Comparison of ENCODE assay signal across 15 cellular contexts in the genomic region with DNA sequence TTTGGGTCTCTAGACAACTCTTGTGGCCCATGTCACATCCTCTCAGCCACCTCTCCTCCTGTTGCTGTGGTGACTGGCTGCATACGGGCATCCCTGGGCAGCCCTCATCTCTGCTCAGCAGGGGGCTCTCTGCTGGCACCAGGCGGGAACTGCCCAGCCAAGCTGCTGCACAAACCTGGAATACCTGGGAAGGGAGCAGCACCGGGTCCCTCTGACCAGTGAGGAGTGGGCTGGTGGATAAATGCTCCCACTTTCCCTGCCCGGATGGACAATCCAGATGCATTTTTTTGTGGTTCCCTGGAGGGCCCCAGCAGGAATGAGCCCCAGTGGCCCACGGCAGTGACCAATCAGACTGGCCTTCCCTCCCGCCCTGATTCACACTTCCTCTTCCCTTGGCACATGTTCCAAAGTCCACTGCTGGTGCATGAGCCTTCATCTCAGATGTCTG. TPM values are rescaled to one million over a fixed set of nuclear protein-coding genes. Genes with fewer than 3 reads are reported as not detected.
DNase-seq lines count a peak whose midpoint lies in the region; ATAC-seq, FAIRE-seq and TF ChIP-seq lines count a peak whose summit lies in the region.
"Had no signal": no experiment of that assay in that cellular context is flagged by ENCODE, and none has a peak within 500 bp of the region (broad histone marks: within the 10 kb centered on the region; RNA-seq: fewer than 3 reads in every experiment).

No MANE protein-coding gene starts in this region.

- H3K4me1 Mint-ChIP-seq in Caco-2 (ENCODE audit: low read depth, unreplicated experiment): peaks cover 25% of the 10 kb centered on the region
- H3K4me1 Mint-ChIP-seq: activated T-helper 17 cell treated with anti-CD3 and anti-CD28 coated beads, Interleukin-2, amount 50 U/mL, for 72 hours; IgD-negative memory B cell had no signal

- BruUV-seq in Caco-2 (replicated peaks; lab: Mats Ljungman, UMichigan): no TSS peak
- BruUV-seq in HepG2 (replicated peaks; lab: Mats Ljungman, UMichigan): no TSS peak

- H3K4me3 Mint-ChIP-seq in Caco-2 (ENCODE audit: unreplicated experiment): no peak overlapping the region
- H3K4me3 Mint-ChIP-seq: activated T-helper 17 cell treated with anti-CD3 and anti-CD28 coated beads, Interleukin-2, amount 50 U/mL, for 72 hours; IgD-negative memory B cell had no signal

- peak overlapping the region; percentile 49 for H3K27ac Mint-ChIP-seq in Caco-2 (ENCODE audit: unreplicated experiment)
- H3K27ac Mint-ChIP-seq: activated T-helper 17 cell treated with anti-CD3 and anti-CD28 coated beads, Interleukin-2, amount 50 U/mL, for 72 hours; IgD-negative memory B cell had no signal

- no peak overlapping the region for H3K9ac ChIP-seq in HepG2 (ENCODE audit: insufficient read depth, low read depth, low read length)

- 0 out of 3 replicates have a peak, but pooled peaks have one; percentile 18 for ATAC-seq in HepG2
- ATAC-seq: activated T-helper 17 cell treated with anti-CD3 and anti-CD28 coated beads, Interleukin-2, amount 50 U/mL, for 72 hours had no signal

- POLR2A ChIA-PET in Caco-2 (lab: Charles Lee) (no interaction called here), HepG2 (lab: Yijun Ruan, JAX) (no interaction called here)

- no peak overlapping the region for H3K4me3 ChIP-seq in Caco-2 (ENCODE audit: low read depth, low read length)
- no peak overlapping the region for H3K4me3 ChIP-seq in HepG2 (replicated peaks in 1 of 3; ENCODE audit: insufficient read depth in 1 of 3, low read depth in 2 of 3, low read length in 3 of 3)

- no peak for TF ChIP-seq RAD21 in HepG2 (CRISPR knock-in tag; IDR thresholded peaks at IDR 0.05)

- intact Hi-C loops in Caco-2 (cut with micrococcal nuclease; ENCODE audit: unreplicated experiment) (no loop called here), HepG2 (cut with micrococcal nuclease; ENCODE audit: unreplicated experiment) (no loop called here)

- TF ChIP-seq CTCF in Caco-2 (IDR thresholded peaks at IDR 0.05; ENCODE audit: insufficient read depth in 1 of 2, low read depth in 1 of 2, low read length in 1 of 2, severe bottlenecking in 1 of 2, unreplicated experiment in 1 of 2) (no peak), HepG2 (CRISPR knock-in tag; IDR thresholded peaks at IDR 0.05) (0 out of 2 replicates have a peak, but pooled peaks have one; percentile 26)

- TF ChIP-seq EP300 in HepG2 (IDR thresholded peaks at IDR 0.05; ENCODE audit: low read depth in 2 of 2, low read length in 2 of 2) (no peak), HepG2 (CRISPR knock-in tag; IDR thresholded peaks at IDR 0.05; ENCODE audit: borderline replicate concordance) (no peak)

- no peak overlapping the region for H3K4me2 ChIP-seq in HepG2 (ENCODE audit: low read depth, low read length)

- DNase-seq in DMS153 treated with DMSO at 0.1 percent for 48 hours (lab: John Stamatoyannopoulos, UW; ENCODE audit: unreplicated experiment) (peak; percentile 20), DMS153 (lab: John Stamatoyannopoulos, UW) (no peak), Caco-2 (peak in 1 of 2 experiments; percentile 31), NCI-H69 (lab: John Stamatoyannopoulos, UW) (peak; percentile 69), HepG2 (ENCODE audit: low spot score) (no peak), GM03348 (ENCODE audit: low spot score) (no peak), foreskin melanocyte (no peak)
- no peak for DNase-seq in stimulated activated naive CD4-positive, alpha-beta T cell treated with Interleukin-2 at 50 U/mL for 16 hours (lab: John Stamatoyannopoulos, UW)
- DNase-seq: mesendoderm; NCI-H187 treated with DMSO at 0.1 percent for 48 hours; stimulated activated CD4-positive, alpha-beta T cell treated with anti-CD3 and anti-CD28 coated beads, Interleukin-12 subunit alpha, Interleukin-12 subunit beta, amount 100 ng/mL, for 4 hours had no signal

- H3K4me1 ChIP-seq in Caco-2 (peaks cover 27% of the 10 kb centered on the region), HepG2 (ENCODE audit: insufficient read depth, low read length) (no peaks in the 10 kb centered on the region)

- CTCF ChIA-PET in Caco-2 (lab: Charles Lee): interaction anchor here (0.6 kb wide), 1 partner anchor 433 kb away, joined by 3 read pairs; no protein-coding TSS in a partner anchor
- CTCF ChIA-PET in HepG2 (lab: Yijun Ruan, JAX; ENCODE audit: low intra/inter-chr PET ratio, low total read pairs): no interaction called here

- no peaks in the 10 kb centered on the region for H3K27me3 Mint-ChIP-seq in Caco-2 (ENCODE audit: insufficient read depth, unreplicated experiment)

- H3K9me3 ChIP-seq in Caco-2 (no peaks in the 10 kb centered on the region), HepG2 (ENCODE audit: low read length) (no peaks in the 10 kb centered on the region)

- no peak overlapping the region for H3K27ac ChIP-seq in HepG2 (ENCODE audit: extremely low read length, insufficient read depth, low read length)

- no peak for TF ChIP-seq POLR2A in HepG2 (IDR thresholded peaks at IDR 0.05; ENCODE audit: insufficient read depth in 1 of 2, low read depth in 2 of 2, low read length in 2 of 2)

- no peak for FAIRE-seq in HepG2 (lab: Jason Lieb, UNC)
- FAIRE-seq: A204.1, astrocyte had no signal

- no peak overlapping the region for H2AFZ ChIP-seq in HepG2 (ENCODE audit: low read length)

- H3K36me3 ChIP-seq in Caco-2 (ENCODE audit: control insufficient read depth, insufficient read depth, low read length): no peaks in the 10 kb centered on the region
- no peaks in the 10 kb centered on the region for H3K36me3 ChIP-seq in HepG2 (replicated peaks in 1 of 2; ENCODE audit: control insufficient read depth in 1 of 2, insufficient read depth in 2 of 2, low read length in 2 of 2)

- H3K79me2 ChIP-seq in HepG2 (ENCODE audit: insufficient read depth, low read length): no peaks in the 10 kb centered on the region

- no peaks in the 10 kb centered on the region for H3K36me3 Mint-ChIP-seq in Caco-2 (ENCODE audit: insufficient read depth, unreplicated experiment)

- H4K20me1 ChIP-seq in HepG2 (ENCODE audit: insufficient read depth, low read length): 0 out of 2 replicates have a peak, but pooled peaks cover 2% of the 10 kb centered on the region

- H3K27me3 ChIP-seq in Caco-2 (replicated peaks; ENCODE audit: control insufficient read depth, insufficient read depth, low read length) (no peaks in the 10 kb centered on the region), HepG2 (ENCODE audit: control insufficient read depth in 1 of 2, insufficient read depth in 2 of 2, low read length in 2 of 2) (peaks cover 7 to 39% of the 10 kb centered on the region in 2 experiments; a peak in 4 of 5 replicates)

- WGBS in HepG2 (ENCODE audit: low lambda C conversion rate): 0% methylated on average over 4 of the region's 6 CpGs

- in situ Hi-C loops in HepG2 (cut with HindIII; ENCODE audit: extremely low pct_ligation_motif_present, low pct_unique_long_range_greater_than_20kb): no loop called here

- no peaks in the 10 kb centered on the region for H3K9me3 Mint-ChIP-seq in Caco-2 (ENCODE audit: unreplicated experiment)
- H3K9me3 Mint-ChIP-seq: activated T-helper 17 cell treated with anti-CD3 and anti-CD28 coated beads, Interleukin-2, amount 50 U/mL, for 72 hours; IgD-negative memory B cell had no signal

TF ChIP-seq in HepG2, 621 proteins besides CTCF, POLR2A, EP300 and RAD21 (continues in another document):
- TF ChIP-seq ZBTB39 (CRISPR knock-in tag; IDR thresholded peaks at IDR 0.05) (no peak), ZIK1 (CRISPR knock-in tag; IDR thresholded peaks at IDR 0.05; ENCODE audit: borderline replicate concordance, low read depth) (no peak), SP140L (CRISPR knock-in tag; IDR thresholded peaks at IDR 0.05; ENCODE audit: borderline replicate concordance) (no peak), HOXD1 (CRISPR knock-in tag; IDR thresholded peaks at IDR 0.05) (no peak)

RNA-seq across cellular contexts. Expression of gene GRID1, which starts 21.9 kb away (rescaled TPM):
- total RNA-seq in Caco-2 (2022) (6.9 and 8.0 TPM in 2 replicates), HepG2 (2016; rRNA removed; fragmentation: Illumina TruSeq; extraction: Trizol) (not detected in 2 replicates)
- total RNA-seq in HepG2 (2016; cell fraction: cytosol; rRNA removed; fragmentation: Illumina TruSeq; extraction: Trizol; ENCODE audit: low read depth): not detected in 2 replicates
- total RNA-seq in HepG2 (2016; cell fraction: insoluble cytoplasmic fraction; rRNA removed; fragmentation: Illumina TruSeq; extraction: Trizol): not detected in 2 replicates
- total RNA-seq in HepG2 (2016; cell fraction: membrane; rRNA removed; fragmentation: Illumina TruSeq; extraction: Trizol): not detected in 2 replicates
- total RNA-seq in HepG2 (2016; cell fraction: nucleus; rRNA removed; fragmentation: Illumina TruSeq; extraction: Trizol): not detected in 2 replicates
- polyA plus RNA-seq in HepG2 (2011; rRNA removed): 0.03 and 0.05 TPM in 2 replicates
- 0.01 and 0.03 TPM in 2 replicates for polyA plus RNA-seq in HepG2 (2011; cell fraction: cytosol; rRNA removed)
- not detected in 2 replicates for polyA plus RNA-seq in HepG2 (2011; cell fraction: nucleus; rRNA removed)
- not detected in 2 replicates for polyA plus RNA-seq in HepG2 (2012)
- polyA plus RNA-seq in HepG2 (2016; cell fraction: cytosol; fragmentation: Illumina TruSeq; extraction: Trizol; ENCODE audit: low read depth): not detected in 2 replicates
- polyA plus RNA-seq in HepG2 (2016; cell fraction: insoluble cytoplasmic fraction; fragmentation: Illumina TruSeq; extraction: Trizol; ENCODE audit: low read depth): not detected in 2 replicates
- not detected in 2 replicates for polyA plus RNA-seq in HepG2 (2016; cell fraction: membrane; fragmentation: Illumina TruSeq; extraction: Trizol; ENCODE audit: low read depth)
- not detected in 2 replicates for polyA plus RNA-seq in HepG2 (2016; cell fraction: nucleus; fragmentation: Illumina TruSeq; extraction: Trizol; ENCODE audit: insufficient read depth, low read depth)
- 5.3 TPM in 1 of 2 replicates, not detected in the other for polyA minus RNA-seq in HepG2 (2011; rRNA and poly(A)+ RNA removed; ENCODE audit: low replicate concordance)
- polyA minus RNA-seq in HepG2 (2011; cell fraction: cytosol; rRNA and poly(A)+ RNA removed): not detected in 2 replicates
- polyA minus RNA-seq in HepG2 (2011; cell fraction: nucleus; rRNA and poly(A)+ RNA removed): 0.25 TPM in 1 of 2 replicates, not detected in the other
- total RNA-seq: activated T-helper 17 cell treated with anti-CD3 and anti-CD28 coated beads, Interleukin-2, amount 50 U/mL, for 72 hours had no signal
- polyA plus RNA-seq: IgD-negative memory B cell had no signal

Comparison
In these comparisons a context has a peak if more than half of its experiments do, and no peak if none do; other contexts are left out.
1. DNase-seq: peak in DMS153 treated with DMSO at 0.1 percent for 48 hours (single experiment) and NCI-H69 (single experiment); none in DMS153 (single experiment), HepG2 (single experiment), GM03348 (single experiment), stimulated activated naive CD4-positive, alpha-beta T cell treated with Interleukin-2 at 50 U/mL for 16 hours (single experiment) and foreskin melanocyte (single experiment).